ENCODE assay signal across 17 cellular contexts in genomic region chr16:47660540-47660939, GRCh38.
DNase-seq lines count a peak whose midpoint lies in the region; ATAC-seq and TF ChIP-seq lines count a peak whose summit lies in the region.
"Had no signal": no experiment of that assay in that cellular context is flagged by ENCODE, and none has a peak within 500 bp of the region (broad histone marks: within the 10 kb centered on the region; RNA-seq: fewer than 3 reads in every experiment).

No MANE protein-coding gene starts in this region.

- peaks cover 3 to 7% (median 7%) of the 10 kb centered on the region in 3 experiments; a peak in 4 of 7 replicates for H3K36me3 Mint-ChIP-seq in H9 (ENCODE audit: insufficient read depth in 1 of 3, low read depth in 3 of 3)

- H3K4ac ChIP-seq in H9 (ENCODE audit: low read depth, low read length): no peak overlapping the region

- no peak overlapping the region for H2BK5ac ChIP-seq in H9 (ENCODE audit: insufficient read length, low read length)

- H3K4me3 ChIP-seq in fibroblast of villous mesenchyme (ENCODE audit: low read depth, low read length) (no peak overlapping the region), left lung (no peak overlapping the region)
- H3K4me3 ChIP-seq: A549, BLaER1, MG63 had no signal

- no peak overlapping the region for H4K5ac ChIP-seq in H9 (ENCODE audit: insufficient read length, low read depth, low read length)

- H3K36me3 ChIP-seq in left lung: peaks cover 0 to 40% of the 10 kb centered on the region in 2 donors
- H3K36me3 ChIP-seq: MG63 had no signal

- no peaks in the 10 kb centered on the region for H3K27me3 Mint-ChIP-seq in H9 (ENCODE audit: low read depth)
- H3K27me3 Mint-ChIP-seq: CD4-positive, alpha-beta memory T cell had no signal

- H2BK12ac ChIP-seq in H9 (ENCODE audit: insufficient read length, low read depth, low read length): no peak overlapping the region

- H3K27me3 ChIP-seq in H9 (ENCODE audit: insufficient read depth, low read length) (no peaks in the 10 kb centered on the region), left lung (no peaks in the 10 kb centered on the region)
- H3K27me3 ChIP-seq: BLaER1, MG63 had no signal

- no CpG with 5 or more reads among the region's 4 CpGs for WGBS in H9 (ENCODE audit: extremely low coverage, insufficient read length, low lambda C conversion rate)

- H3K9ac ChIP-seq in H9 (ENCODE audit: extremely low read depth, insufficient read length, low read length): no peak overlapping the region
- H3K9ac ChIP-seq: BLaER1 had no signal

- H2AK5ac ChIP-seq in H9 (ENCODE audit: insufficient read length, low read length): no peak overlapping the region

- in situ Hi-C loops in SK-MEL-5 (cut with HindIII; ENCODE audit: low pct_unique_long_range_greater_than_20kb, low sequenced_read_pairs): no loop called here

- H4K91ac ChIP-seq in H9 (ENCODE audit: insufficient read length, low read depth, low read length): no peak overlapping the region

- H3K4me2 ChIP-seq in H9 (ENCODE audit: insufficient read depth, insufficient read length, low read length): no peak overlapping the region
- H3K4me2 ChIP-seq: A549, BLaER1 had no signal

- H2BK20ac ChIP-seq in H9 (ENCODE audit: low read depth, low read length, poor library complexity, severe bottlenecking): no peak overlapping the region

- H4K20me1 ChIP-seq in H9 (ENCODE audit: control insufficient read depth, insufficient read depth, insufficient read length): no peaks in the 10 kb centered on the region
- H4K20me1 ChIP-seq: BLaER1 had no signal

- H3K14ac ChIP-seq in H9 (ENCODE audit: insufficient read depth, low read length): no peak overlapping the region

- H2BK15ac ChIP-seq in H9 (ENCODE audit: low read depth, low read length): no peak overlapping the region

- no peak overlapping the region for H3K27ac Mint-ChIP-seq in H9

- H3K23ac ChIP-seq in H9 (ENCODE audit: insufficient read length, low read depth, low read length): no peak overlapping the region

- H3K4me3 Mint-ChIP-seq in H9: no peak overlapping the region
- H3K4me3 Mint-ChIP-seq: CD4-positive, alpha-beta memory T cell had no signal

- no peak overlapping the region for H3K56ac ChIP-seq in H9 (ENCODE audit: insufficient read length, low read depth, low read length)

- DNase-seq in H9 (no peak), SK-MEL-5 (ENCODE audit: low read depth, low spot score) (peak; percentile 2), fibroblast of villous mesenchyme (ENCODE audit: low read depth) (no peak), Right ventricle myocardium inferior (ENCODE audit: missing footprints) (no peak), NCI-H2107 (lab: John Stamatoyannopoulos, UW) (no peak), left lung (no peak)
- DNase-seq: CD4-positive, alpha-beta memory T cell; DMS53; EL; MG63; NCI-H187 treated with DMSO at 0.1 percent for 48 hours; NCI-H526; SW 1271 had no signal

- H3K27ac ChIP-seq in H9 (ENCODE audit: insufficient read length, low read depth, low read length): no peak overlapping the region
- H3K27ac ChIP-seq in left lung: no peak overlapping the region
- H3K27ac ChIP-seq: A549, BLaER1 had no signal

- no peaks in the 10 kb centered on the region for H3K79me1 ChIP-seq in H9 (ENCODE audit: insufficient read depth, low read depth, low read length, poor library complexity, severe bottlenecking)

- ATAC-seq in Right ventricle myocardium inferior (no peak), left lung (no peak)
- ATAC-seq: A549, Panc1 had no signal

- no peak overlapping the region for H3K18ac ChIP-seq in H9 (ENCODE audit: insufficient read length, low read depth, low read length)

- H3K4me1 ChIP-seq in H9 (ENCODE audit: insufficient read depth, low read length) (no peaks in the 10 kb centered on the region), left lung (no peaks in the 10 kb centered on the region)
- H3K4me1 ChIP-seq: BLaER1 had no signal

- no peaks in the 10 kb centered on the region for H3K4me1 Mint-ChIP-seq in H9
- H3K4me1 Mint-ChIP-seq: CD4-positive, alpha-beta memory T cell had no signal

- no peaks in the 10 kb centered on the region for H3K23me2 ChIP-seq in H9 (ENCODE audit: insufficient read length, low read depth, low read length, poor library complexity, severe bottlenecking)

- H3K9me3 ChIP-seq in H9 (ENCODE audit: control insufficient read depth, low read depth, low read length): no peaks in the 10 kb centered on the region
- H3K9me3 ChIP-seq in left lung: no peaks in the 10 kb centered on the region
- H3K9me3 ChIP-seq: A549, BLaER1, MG63 had no signal

- no peaks in the 10 kb centered on the region for H3K79me2 ChIP-seq in H9 (ENCODE audit: insufficient read depth, low read length)

- H4K8ac ChIP-seq in H9 (replicated peaks; ENCODE audit: insufficient read length, low read depth, low read length): no peak overlapping the region

- no peak overlapping the region for H2BK120ac ChIP-seq in H9 (ENCODE audit: low read depth, low read length, poor library complexity, severe bottlenecking)

- H2AFZ ChIP-seq in H9 (ENCODE audit: low read length): no peak overlapping the region

- no peaks in the 10 kb centered on the region for H3K9me3 Mint-ChIP-seq in H9

- no peak overlapping the region for H3T11ph ChIP-seq in H9 (ENCODE audit: low read length)

- TF ChIP-seq CTCF in GM12872 (IDR thresholded peaks at IDR 0.05; ENCODE audit: insufficient read depth, low read depth, low read length) (0 out of 3 replicates have a peak, but pooled peaks have one; percentile 7), H9 (conservative IDR thresholded peaks at IDR 0.05) (peak; percentile 43), fibroblast of villous mesenchyme (IDR thresholded peaks at IDR 0.05; ENCODE audit: insufficient read depth, low read depth, low read length) (peak; percentile 10), left lung (IDR thresholded peaks at IDR 0.05) (no peak)

- intact Hi-C loops in Right ventricle myocardium inferior (cut with DNase I) (loop anchor here (10.0 kb wide), 1 partner anchor 516 kb away; the partner anchor contains the start of gene NETO2), left lung (cut with DNase I) (no loop called here)

Comparison
In these comparisons a context has a peak if more than half of its experiments do, and no peak if none do; other contexts are left out.
1. CTCF ChIP-seq: peak in GM12872 (single experiment), H9 (single experiment) and fibroblast of villous mesenchyme (single experiment); none in left lung (0 of 2).